Comparison of ENCODE assay signal across 28 cellular contexts in genomic region chr7:86898171-86898570, GRCh38.
"Had no signal": no experiment of that assay in that cellular context is flagged by ENCODE, and none has a peak within 500 bp of the region (broad histone marks: within the 10 kb centered on the region; RNA-seq: fewer than 3 reads in every experiment).

No MANE protein-coding gene starts in this region.

- H3K27me3 Mint-ChIP-seq: progenitor cell of endocrine pancreas; stimulated activated naive B cell treated with anti-CD40 and anti-IgM and Interleukin-4, amounts not matched to agents 10 μg/mL and 1 μg/mL and 100 μg/mL, for 72 hours; stimulated activated naive CD8-positive, alpha-beta T cell treated with anti-CD3 and anti-CD28 coated beads, Interleukin-15, Interleukin-2, amounts not matched to agents 100 ng/mL and 50 ng/mL, for 24 hours had no signal

- H3K27ac Mint-ChIP-seq: naive thymus-derived CD4-positive, alpha-beta T cell; nephron; neural progenitor cell; progenitor cell of endocrine pancreas; stimulated activated effector memory CD8-positive, alpha-beta T cell treated with anti-CD3 and anti-CD28 coated beads, Interleukin-12 subunit alpha, Interleukin-12 subunit beta, amount 100 ng/mL, for 72 hours; stimulated activated naive B cell treated with anti-CD40 and anti-IgM and Interleukin-4, amounts not matched to agents 10 μg/mL and 1 μg/mL and 100 μg/mL, for 72 hours; stimulated activated naive CD8-positive, alpha-beta T cell treated with anti-CD3 and anti-CD28 coated beads, Interleukin-15, Interleukin-2, amounts not matched to agents 100 ng/mL and 50 ng/mL, for 24 hours had no signal

- H3K36me3 ChIP-seq: ovary, right lobe of liver, sigmoid colon, stomach, thoracic aorta, thyroid gland, tibial nerve, vagina had no signal

- H3K4me2 ChIP-seq: neural progenitor cell had no signal

- H3K9ac ChIP-seq: neural progenitor cell, parathyroid adenoma had no signal

- H3K4me1 Mint-ChIP-seq: nephron; neural progenitor cell; stimulated activated effector memory CD8-positive, alpha-beta T cell treated with anti-CD3 and anti-CD28 coated beads, Interleukin-12 subunit alpha, Interleukin-12 subunit beta, amount 100 ng/mL, for 72 hours; stimulated activated naive B cell treated with anti-CD40 and anti-IgM and Interleukin-4, amounts not matched to agents 10 μg/mL and 1 μg/mL and 100 μg/mL, for 72 hours had no signal

- H3K27me3 ChIP-seq: neural progenitor cell, ovary, right lobe of liver, sigmoid colon, stomach, thyroid gland, tibial nerve, upper lobe of left lung, vagina had no signal

- H3K9me3 ChIP-seq: ovary, psoas muscle, right lobe of liver, sigmoid colon, stomach, thoracic aorta, thyroid gland, tibial nerve, upper lobe of left lung, vagina had no signal

- H3K79me2 ChIP-seq: parathyroid adenoma had no signal

- H3K27ac ChIP-seq: neural progenitor cell, ovary, parathyroid adenoma, psoas muscle, right lobe of liver, sigmoid colon, stomach, thoracic aorta, thyroid gland, tibial nerve, upper lobe of left lung, vagina had no signal

- ATAC-seq: naive thymus-derived CD4-positive, alpha-beta T cell; psoas muscle; right cardiac atrium; right lobe of liver; stimulated activated effector memory CD8-positive, alpha-beta T cell treated with anti-CD3 and anti-CD28 coated beads, Interleukin-12 subunit alpha, Interleukin-12 subunit beta, amount 100 ng/mL, for 72 hours; stimulated activated naive B cell treated with anti-CD40 and anti-IgM and Interleukin-4, amounts not matched to agents 10 μg/mL and 1 μg/mL and 100 μg/mL, for 72 hours had no signal

- H3K4me1 ChIP-seq: neural progenitor cell, parathyroid adenoma, psoas muscle, right lobe of liver, sigmoid colon, stomach, thyroid gland, tibial nerve, upper lobe of left lung, vagina had no signal

- H3K4me3 ChIP-seq: neural progenitor cell, ovary, psoas muscle, right lobe of liver, sigmoid colon, stomach, thoracic aorta, thyroid gland, tibial nerve, upper lobe of left lung, vagina had no signal

- H2AFZ ChIP-seq: neural progenitor cell, parathyroid adenoma had no signal

- H3K9me3 Mint-ChIP-seq: naive thymus-derived CD4-positive, alpha-beta T cell; nephron; neural progenitor cell; stimulated activated effector memory CD8-positive, alpha-beta T cell treated with anti-CD3 and anti-CD28 coated beads, Interleukin-12 subunit alpha, Interleukin-12 subunit beta, amount 100 ng/mL, for 72 hours; stimulated activated naive B cell treated with anti-CD40 and anti-IgM and Interleukin-4, amounts not matched to agents 10 μg/mL and 1 μg/mL and 100 μg/mL, for 72 hours; stimulated activated naive CD8-positive, alpha-beta T cell treated with anti-CD3 and anti-CD28 coated beads, Interleukin-15, Interleukin-2, amounts not matched to agents 100 ng/mL and 50 ng/mL, for 24 hours had no signal

- DNase-seq: naive thymus-derived CD4-positive, alpha-beta T cell; occipital lobe; ovary; posterior cingulate gyrus; psoas muscle; right cardiac atrium; right lobe of liver; sigmoid colon; small intestine; stimulated activated CD4-positive, alpha-beta T cell treated with anti-CD3 and anti-CD28 coated beads, Interleukin-15, amount 100 ng/mL, for 24 hours; stimulated activated CD4-positive, alpha-beta T cell treated with anti-CD3 and anti-CD28 coated beads, Interleukin-2, amount 100 ng/mL, for 24 hours; stimulated activated CD4-positive, alpha-beta T cell treated with anti-CD3 and anti-CD28 coated beads, Interleukin-2, amount 100 ng/mL, for 48 hours; stimulated activated CD4-positive, alpha-beta T cell treated with anti-CD3 and anti-CD28 coated beads, Interleukin-4, amount 100 ng/mL, for 24 hours; stimulated activated naive B cell treated with anti-CD40 and anti-IgM and Interleukin-4, amounts not matched to agents 10 μg/mL and 1 μg/mL and 100 μg/mL, for 72 hours; stimulated activated naive CD4-positive, alpha-beta T cell treated with Interleukin-2 at 50 U/mL for 16 hours; stomach; thyroid gland; trophoblast cell; upper lobe of left lung had no signal

- H3K36me3 Mint-ChIP-seq: stimulated activated naive B cell treated with anti-CD40 and anti-IgM and Interleukin-4, amounts not matched to agents 10 μg/mL and 1 μg/mL and 100 μg/mL, for 72 hours had no signal

- H3K4me3 Mint-ChIP-seq: naive thymus-derived CD4-positive, alpha-beta T cell; nephron; neural progenitor cell; stimulated activated effector memory CD8-positive, alpha-beta T cell treated with anti-CD3 and anti-CD28 coated beads, Interleukin-12 subunit alpha, Interleukin-12 subunit beta, amount 100 ng/mL, for 72 hours; stimulated activated naive B cell treated with anti-CD40 and anti-IgM and Interleukin-4, amounts not matched to agents 10 μg/mL and 1 μg/mL and 100 μg/mL, for 72 hours; stimulated activated naive CD8-positive, alpha-beta T cell treated with anti-CD3 and anti-CD28 coated beads, Interleukin-15, Interleukin-2, amounts not matched to agents 100 ng/mL and 50 ng/mL, for 24 hours had no signal
